In genomic region chr10:117503170-117503885, GRCh38 we compare ENCODE assay signal across 1 cellular context.
A peak's percentile ranks its signal among the peaks of the same experiment; 100 is the strongest.
TF ChIP-seq lines count a peak whose summit lies in the region.

No MANE protein-coding gene starts in this region.

TF ChIP-seq in GM12878, 131 proteins besides CTCF, POLR2A, EP300 and RAD21 (continued from another document):
- TF ChIP-seq, protein P1, sequence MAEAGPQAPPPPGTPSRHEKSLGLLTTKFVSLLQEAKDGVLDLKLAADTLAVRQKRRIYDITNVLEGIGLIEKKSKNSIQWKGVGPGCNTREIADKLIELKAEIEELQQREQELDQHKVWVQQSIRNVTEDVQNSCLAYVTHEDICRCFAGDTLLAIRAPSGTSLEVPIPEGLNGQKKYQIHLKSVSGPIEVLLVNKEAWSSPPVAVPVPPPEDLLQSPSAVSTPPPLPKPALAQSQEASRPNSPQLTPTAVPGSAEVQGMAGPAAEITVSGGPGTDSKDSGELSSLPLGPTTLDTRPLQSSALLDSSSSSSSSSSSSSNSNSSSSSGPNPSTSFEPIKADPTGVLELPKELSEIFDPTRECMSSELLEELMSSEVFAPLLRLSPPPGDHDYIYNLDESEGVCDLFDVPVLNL (IDR thresholded peaks at IDR 0.05; ENCODE audit: low read depth, low read length), result no peak
- TF ChIP-seq ZNF207 (IDR thresholded peaks at IDR 0.05; ENCODE audit: borderline replicate concordance), result no peak
- TF ChIP-seq ZNF384 (IDR thresholded peaks at IDR 0.05; ENCODE audit: borderline replicate concordance, low read depth, low read length), result peak; percentile 38; the same call in 1 of the 2 replicates
- TF ChIP-seq TCF12 (IDR thresholded peaks at IDR 0.05; ENCODE audit: low read depth, low read length), result 0 out of 2 replicates have a peak, but pooled peaks have one; percentile 18
